Comparison of ENCODE assay signal across 22 cellular contexts in the genomic region with DNA sequence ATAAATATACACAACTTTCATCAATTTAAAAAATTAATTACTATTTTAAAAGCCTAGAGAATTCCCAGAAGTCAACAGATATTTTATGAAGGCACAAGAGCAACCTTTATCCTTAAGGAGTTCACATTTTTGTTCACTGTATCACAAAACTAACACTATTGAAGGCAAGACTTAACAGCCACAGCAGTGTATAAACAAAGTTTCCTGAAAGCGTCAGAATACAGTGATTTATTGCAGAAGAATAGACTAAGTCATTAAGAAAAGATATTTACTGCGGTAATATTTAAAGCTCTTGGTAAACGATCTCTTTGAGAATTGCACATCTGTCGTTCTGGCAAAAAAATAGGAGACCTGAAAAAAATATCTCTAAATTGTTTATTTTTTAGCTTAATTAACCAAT.
"Had no signal": no experiment of that assay in that cellular context is flagged by ENCODE, and none has a peak within 500 bp of the region (broad histone marks: within the 10 kb centered on the region; RNA-seq: fewer than 3 reads in every experiment).

No MANE protein-coding gene starts in this region.

- H3K27me3 ChIP-seq: ascending aorta, cardiac muscle cell, esophagus squamous epithelium, heart right ventricle had no signal

- H3K27ac ChIP-seq: ascending aorta, cardiac muscle cell, esophagus squamous epithelium, heart right ventricle, lower lobe of right lung, thoracic aorta, VCaP had no signal

- H3K36me3 ChIP-seq: ascending aorta, cardiac muscle cell, esophagus squamous epithelium, heart right ventricle, lower lobe of right lung, thoracic aorta had no signal

- H3K9me3 ChIP-seq: ascending aorta, esophagus squamous epithelium, lower lobe of right lung, thoracic aorta had no signal

- FAIRE-seq: keratinocyte had no signal

- H3K4me3 ChIP-seq: ascending aorta, cardiac muscle cell, esophagus squamous epithelium, heart right ventricle, lower lobe of right lung, thoracic aorta had no signal

- H3K4me1 ChIP-seq: ascending aorta, esophagus squamous epithelium, heart right ventricle, lower lobe of right lung had no signal

- ATAC-seq: activated CD4-positive, CD25-positive, alpha-beta regulatory T cell treated with anti-CD3 and anti-CD28 coated beads, Interleukin-2, amount 50 U/mL, for 24 hours; activated T-cell treated with anti-CD3 and anti-CD28 coated beads, Interleukin-2, amount 50 U/mL, for 72 hours; heart right ventricle; left lobe of liver; lower lobe of right lung; sciatic nerve; T-cell had no signal

- DNase-seq: activated CD4-positive, alpha-beta memory T cell treated with anti-CD3 and anti-CD28 coated beads, Interleukin-2, amount 10 ng/mL, durations not matched to agents 7 days and 5 days; activated CD4-positive, alpha-beta T cell treated with anti-CD3 and anti-CD28 coated beads, Interleukin-2, amount 10 ng/mL, durations not matched to agents 24 days and 14 days; activated effector memory CD4-positive, alpha-beta T cell treated with anti-CD3 and anti-CD28 coated beads, Interleukin-2, amount 50 U/mL, for 16 hours; activated T-cell treated with anti-CD3 and anti-CD28 coated beads, Interleukin-2, amount 50 U/mL, for 72 hours; cortex of kidney; endodermal cell; esophagus squamous epithelium; heart right ventricle; lower lobe of right lung; naive B cell; nucleus accumbens; stimulated activated CD4-positive, alpha-beta T cell treated with anti-CD3 and anti-CD28 coated beads, Interleukin-4, amount 100 ng/mL, for 24 hours; stimulated activated naive CD4-positive, alpha-beta T cell treated with Interleukin-2 at 50 U/mL for 16 hours; T-cell had no signal
